Comparison of ENCODE assay signal across 14 cellular contexts in genomic region chr4:55475394-55476243, GRCh38.
DNase-seq lines count a peak whose midpoint lies in the region; FAIRE-seq and TF ChIP-seq lines count a peak whose summit lies in the region.
"Had no signal": no experiment of that assay in that cellular context is flagged by ENCODE, and none has a peak within 500 bp of the region (broad histone marks: within the 10 kb centered on the region; RNA-seq: fewer than 3 reads in every experiment).

No MANE protein-coding gene starts in this region.

- H3K27me3 Mint-ChIP-seq in astrocyte (ENCODE audit: low read depth, unreplicated experiment) (no peaks in the 10 kb centered on the region), type B pancreatic cell (no peaks in the 10 kb centered on the region)
- H3K27me3 Mint-ChIP-seq in CD8-positive, alpha-beta memory T cell = no peaks in the 10 kb centered on the region

- H2AFZ ChIP-seq in astrocyte (ENCODE audit: low read depth, low read length) (no peak overlapping the region), keratinocyte (ENCODE audit: control insufficient read depth, low read length) (no peak overlapping the region)

- H3K36me3 Mint-ChIP-seq in astrocyte (ENCODE audit: low read depth, unreplicated experiment) (peaks cover 20% of the 10 kb centered on the region), type B pancreatic cell (peaks cover 27% of the 10 kb centered on the region)
- peaks cover 12 to 39% (median 26%) of the 10 kb centered on the region in 3 donors for H3K36me3 Mint-ChIP-seq in CD8-positive, alpha-beta memory T cell

- H3K4me1 ChIP-seq in astrocyte (ENCODE audit: insufficient read depth, low read length) (peaks cover 10% of the 10 kb centered on the region), keratinocyte (ENCODE audit: control insufficient read depth, extremely low read depth, insufficient read depth, low read length) (peaks cover 19% of the 10 kb centered on the region)
- no peaks in the 10 kb centered on the region for H3K4me1 ChIP-seq in CD8-positive, alpha-beta memory T cell (ENCODE audit: insufficient read depth, low read length)
- H3K4me1 ChIP-seq: psoas muscle had no signal

- POLR2A ChIA-PET in CD8-positive, alpha-beta memory T cell (lab: Charles Lee) = no interaction called here

- H3K4me1 Mint-ChIP-seq in astrocyte (ENCODE audit: low read depth, unreplicated experiment) (peaks cover 27% of the 10 kb centered on the region), type B pancreatic cell (ENCODE audit: unreplicated experiment) (no peaks in the 10 kb centered on the region)
- no peaks in the 10 kb centered on the region for H3K4me1 Mint-ChIP-seq in CD8-positive, alpha-beta memory T cell

- H3K27ac ChIP-seq in astrocyte (ENCODE audit: low read depth, low read length) (peak overlapping the region; percentile 54), keratinocyte (ENCODE audit: control insufficient read depth, insufficient read depth, low read length) (peak overlapping the region; percentile 28)
- no peak overlapping the region for H3K27ac ChIP-seq in CD8-positive, alpha-beta memory T cell (ENCODE audit: low read depth, low read length)
- H3K27ac ChIP-seq: psoas muscle, thoracic aorta had no signal

- H3K9ac ChIP-seq in astrocyte (ENCODE audit: low read length) (peak overlapping the region; percentile 21), keratinocyte (ENCODE audit: control insufficient read depth, extremely low read depth, insufficient read depth, low read length) (no peak overlapping the region)

- H3K4me3 Mint-ChIP-seq in astrocyte (ENCODE audit: unreplicated experiment) = peak overlapping the region; percentile 47
- H3K4me3 Mint-ChIP-seq in CD8-positive, alpha-beta memory T cell = no peak overlapping the region
- H3K4me3 Mint-ChIP-seq in type B pancreatic cell = no peak overlapping the region
- H3K4me3 Mint-ChIP-seq: endodermal cell had no signal

- dilution Hi-C loops in keratinocyte (cut with MboI; ENCODE audit: extremely low pct_ligation_motif_present, low sequenced_read_pairs) = no loop called here

- TF ChIP-seq CTCF in astrocyte (IDR thresholded peaks at IDR 0.05; ENCODE audit: insufficient read depth, low read depth, low read length) = no peak
- no peak for TF ChIP-seq CTCF in keratinocyte (optimal IDR thresholded peaks at IDR 0.05 in 1 of 3, IDR thresholded peaks at IDR 0.05 in 1 of 3, conservative IDR thresholded peaks at IDR 0.05 in 1 of 3; ENCODE audit: extremely low read depth in 1 of 3, insufficient read depth in 2 of 3, low read length in 3 of 3)
- no peak for TF ChIP-seq CTCF in type B pancreatic cell (conservative IDR thresholded peaks at IDR 0.05)

- no peaks in the 10 kb centered on the region for H4K20me1 ChIP-seq in astrocyte (ENCODE audit: insufficient read depth, low read length)
- no peaks in the 10 kb centered on the region for H4K20me1 ChIP-seq in keratinocyte (ENCODE audit: control insufficient read depth, extremely low read depth, insufficient read depth, low read length)

- H3K27ac Mint-ChIP-seq in astrocyte (ENCODE audit: unreplicated experiment) (peak overlapping the region; percentile 82), type B pancreatic cell (no peak overlapping the region)
- no peak overlapping the region for H3K27ac Mint-ChIP-seq in CD8-positive, alpha-beta memory T cell
- H3K27ac Mint-ChIP-seq: endodermal cell had no signal

- FAIRE-seq in astrocyte (lab: Jason Lieb, UNC) (peak; percentile 34), keratinocyte (lab: Jason Lieb, UNC) (peak; percentile 93)

- H3K4me3 ChIP-seq in astrocyte (ENCODE audit: insufficient read depth, low read depth, low read length) (no peak overlapping the region), keratinocyte (ENCODE audit: control insufficient read depth in 2 of 3, extremely low read depth in 1 of 3, insufficient read depth in 2 of 3, low read depth in 1 of 3, low read length in 3 of 3) (no peak overlapping the region), MG63 (no peak overlapping the region)
- no peak overlapping the region for H3K4me3 ChIP-seq in CD8-positive, alpha-beta memory T cell (ENCODE audit: low read length)
- H3K4me3 ChIP-seq: mucosa of descending colon, psoas muscle, thoracic aorta had no signal

- no peaks in the 10 kb centered on the region for H3K9me1 ChIP-seq in keratinocyte (ENCODE audit: control insufficient read depth, extremely low read depth, insufficient read depth, low read length)

- peak; percentile 79 for DNase-seq in EL
- DNase-seq in HS-5 (ENCODE audit: low read depth) = peak; percentile 60
- peak; percentile 84 for DNase-seq in astrocyte (ENCODE audit: low read depth)
- DNase-seq in keratinocyte (ENCODE audit: low read depth, low spot score) = no peak
- DNase-seq in CD8-positive, alpha-beta memory T cell = no peak
- DNase-seq in NCI-H146 treated with DMSO at 0.1 percent for 48 hours (lab: John Stamatoyannopoulos, UW; ENCODE audit: unreplicated experiment) = no peak
- DNase-seq in type B pancreatic cell (ENCODE audit: extremely low spot score, unreplicated experiment) = no peak
- no peak for DNase-seq in MG63
- DNase-seq: amygdala, Calu3, endodermal cell, mucosa of descending colon, psoas muscle had no signal

- H3K4me2 ChIP-seq in astrocyte (ENCODE audit: low read length) (peak overlapping the region; percentile 55), keratinocyte (ENCODE audit: control insufficient read depth, extremely low read depth, insufficient read depth, low read depth, low read length) (peak overlapping the region; percentile 42)

- peaks cover 12% of the 10 kb centered on the region for H3K9me3 Mint-ChIP-seq in astrocyte (ENCODE audit: unreplicated experiment)
- no peaks in the 10 kb centered on the region for H3K9me3 Mint-ChIP-seq in CD8-positive, alpha-beta memory T cell
- no peaks in the 10 kb centered on the region for H3K9me3 Mint-ChIP-seq in type B pancreatic cell

- H3K9me3 ChIP-seq in astrocyte (ENCODE audit: insufficient read depth, low read depth, low read length) (peaks cover 8% of the 10 kb centered on the region), keratinocyte (ENCODE audit: control insufficient read depth, low read depth, low read length) (no peaks in the 10 kb centered on the region), MG63 (no peaks in the 10 kb centered on the region)
- no peaks in the 10 kb centered on the region for H3K9me3 ChIP-seq in CD8-positive, alpha-beta memory T cell (ENCODE audit: low read length)
- H3K9me3 ChIP-seq: psoas muscle, thoracic aorta had no signal

- H3K36me3 ChIP-seq in astrocyte (ENCODE audit: insufficient read depth, low read length) (peaks cover 15% of the 10 kb centered on the region), keratinocyte (ENCODE audit: control insufficient read depth in 2 of 2, extremely low read depth in 1 of 2, insufficient read depth in 2 of 2, low read length in 2 of 2) (peaks cover 5 to 10% of the 10 kb centered on the region in 2 experiments), MG63 (peaks cover 20% of the 10 kb centered on the region)
- H3K36me3 ChIP-seq in CD8-positive, alpha-beta memory T cell (ENCODE audit: insufficient read depth, low read length) = peaks cover 14% of the 10 kb centered on the region

- CTCF ChIA-PET in CD8-positive, alpha-beta memory T cell (lab: Charles Lee) = no interaction called here

- H3K79me2 ChIP-seq in astrocyte (ENCODE audit: insufficient read depth, low read length) (no peaks in the 10 kb centered on the region), keratinocyte (ENCODE audit: control insufficient read depth, insufficient read depth, low read length) (no peaks in the 10 kb centered on the region)

- no peaks in the 10 kb centered on the region for H3K27me3 ChIP-seq in astrocyte (ENCODE audit: insufficient read depth, low read length)
- H3K27me3 ChIP-seq in keratinocyte (ENCODE audit: control insufficient read depth, extremely low read depth, insufficient read depth, low read length) = no peaks in the 10 kb centered on the region
- H3K27me3 ChIP-seq in CD8-positive, alpha-beta memory T cell (ENCODE audit: insufficient read depth, low read length, poor library complexity, severe bottlenecking) = no peaks in the 10 kb centered on the region
- no peaks in the 10 kb centered on the region for H3K27me3 ChIP-seq in MG63

Comparison
In these comparisons a context has a peak if more than half of its experiments do, and no peak if none do; other contexts are left out.
1. DNase-seq: peak in EL (single experiment), HS-5 (single experiment) and astrocyte (single experiment); none in keratinocyte (single experiment), CD8-positive, alpha-beta memory T cell (0 of 5), NCI-H146 treated with DMSO at 0.1 percent for 48 hours (single experiment), type B pancreatic cell (single experiment) and MG63 (single experiment).